ENCODE assay signal across 1 cellular context in genomic region chr16:72021043-72021442, GRCh38.
TF ChIP-seq lines count a peak whose summit lies in the region.

No MANE protein-coding gene starts in this region.

TF ChIP-seq in HCT116, 20 proteins besides CTCF, POLR2A, EP300 and RAD21 (continued from another document):
- TF ChIP-seq, protein P1, sequence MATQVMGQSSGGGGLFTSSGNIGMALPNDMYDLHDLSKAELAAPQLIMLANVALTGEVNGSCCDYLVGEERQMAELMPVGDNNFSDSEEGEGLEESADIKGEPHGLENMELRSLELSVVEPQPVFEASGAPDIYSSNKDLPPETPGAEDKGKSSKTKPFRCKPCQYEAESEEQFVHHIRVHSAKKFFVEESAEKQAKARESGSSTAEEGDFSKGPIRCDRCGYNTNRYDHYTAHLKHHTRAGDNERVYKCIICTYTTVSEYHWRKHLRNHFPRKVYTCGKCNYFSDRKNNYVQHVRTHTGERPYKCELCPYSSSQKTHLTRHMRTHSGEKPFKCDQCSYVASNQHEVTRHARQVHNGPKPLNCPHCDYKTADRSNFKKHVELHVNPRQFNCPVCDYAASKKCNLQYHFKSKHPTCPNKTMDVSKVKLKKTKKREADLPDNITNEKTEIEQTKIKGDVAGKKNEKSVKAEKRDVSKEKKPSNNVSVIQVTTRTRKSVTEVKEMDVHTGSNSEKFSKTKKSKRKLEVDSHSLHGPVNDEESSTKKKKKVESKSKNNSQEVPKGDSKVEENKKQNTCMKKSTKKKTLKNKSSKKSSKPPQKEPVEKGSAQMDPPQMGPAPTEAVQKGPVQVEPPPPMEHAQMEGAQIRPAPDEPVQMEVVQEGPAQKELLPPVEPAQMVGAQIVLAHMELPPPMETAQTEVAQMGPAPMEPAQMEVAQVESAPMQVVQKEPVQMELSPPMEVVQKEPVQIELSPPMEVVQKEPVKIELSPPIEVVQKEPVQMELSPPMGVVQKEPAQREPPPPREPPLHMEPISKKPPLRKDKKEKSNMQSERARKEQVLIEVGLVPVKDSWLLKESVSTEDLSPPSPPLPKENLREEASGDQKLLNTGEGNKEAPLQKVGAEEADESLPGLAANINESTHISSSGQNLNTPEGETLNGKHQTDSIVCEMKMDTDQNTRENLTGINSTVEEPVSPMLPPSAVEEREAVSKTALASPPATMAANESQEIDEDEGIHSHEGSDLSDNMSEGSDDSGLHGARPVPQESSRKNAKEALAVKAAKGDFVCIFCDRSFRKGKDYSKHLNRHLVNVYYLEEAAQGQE (IDR thresholded peaks at IDR 0.05; ENCODE audit: low read depth) = no peak
- TF ChIP-seq ZBTB33 (IDR thresholded peaks at IDR 0.05; ENCODE audit: extremely low read depth, insufficient replicate concordance, low read length) = no peak
